ENCODE assay signal across 18 cellular contexts in the genomic region with DNA sequence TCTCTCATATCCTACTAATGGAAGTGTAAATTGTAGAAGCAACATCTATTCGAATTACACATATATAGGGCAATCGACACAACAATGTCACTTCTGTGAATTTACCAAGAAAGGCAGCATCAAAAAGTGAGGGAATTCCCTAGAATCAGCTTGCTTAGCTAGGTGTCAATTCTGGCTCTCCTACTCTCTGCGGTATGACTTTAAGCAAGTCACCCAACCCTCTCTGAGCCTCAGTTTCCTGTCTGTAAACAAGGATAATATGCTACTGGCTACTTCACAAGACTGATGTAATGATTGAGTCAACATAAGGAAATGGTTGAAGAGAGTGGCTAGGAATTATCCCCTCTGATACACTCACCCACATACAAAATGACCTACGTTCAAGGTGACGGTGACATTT. TPM values are rescaled to one million over a fixed set of nuclear protein-coding genes. Genes with fewer than 3 reads are reported as not detected.
DNase-seq lines count a peak whose midpoint lies in the region; ATAC-seq, FAIRE-seq and TF ChIP-seq lines count a peak whose summit lies in the region.
"Had no signal": no experiment of that assay in that cellular context is flagged by ENCODE, and none has a peak within 500 bp of the region (broad histone marks: within the 10 kb centered on the region; RNA-seq: fewer than 3 reads in every experiment).

No MANE protein-coding gene starts in this region.

- peak overlapping the region in 1 of 2 donors; percentile 68 for H3K4me3 Mint-ChIP-seq in CD14-positive monocyte
- H3K4me3 Mint-ChIP-seq in T-helper 1 cell treated with Interleukin-12 subunit alpha and Interleukin-12 subunit beta and Interleukin-4 antibody, amounts not matched to agents 30 μg/mL and 1 μg/mL, for 36 hours = peak overlapping the region; percentile 73
- H3K4me3 Mint-ChIP-seq: dendritic cell treated with granulocyte-macrophage colony-stimulating factor and Interleukin-4, amounts not matched to agents 40 ng/mL and 50 ng/mL, for 4 days; neural progenitor cell had no signal

- TF ChIP-seq POLR2A in GM12892 (IDR thresholded peaks at IDR 0.05; ENCODE audit: low read depth, low read length) = no peak

- H3K4me3 ChIP-seq in epithelial cell of esophagus (ENCODE audit: low read length) = no peak overlapping the region
- H3K4me3 ChIP-seq: esophagus muscularis mucosa, neural progenitor cell had no signal

- peak overlapping the region in 5 of 7 donors; percentile 26 to 69 (median 63) for H3K27ac Mint-ChIP-seq in CD14-positive monocyte
- H3K27ac Mint-ChIP-seq in T-helper 1 cell treated with Interleukin-12 subunit alpha and Interleukin-12 subunit beta and Interleukin-4 antibody, amounts not matched to agents 30 μg/mL and 1 μg/mL, for 36 hours = peak overlapping the region; percentile 87
- H3K27ac Mint-ChIP-seq: neural progenitor cell had no signal

- H3K36me3 Mint-ChIP-seq in CD14-positive monocyte = peaks cover 17 to 22% of the 10 kb centered on the region in 2 donors
- peaks cover 12% of the 10 kb centered on the region for H3K36me3 Mint-ChIP-seq in T-helper 1 cell treated with Interleukin-12 subunit alpha and Interleukin-12 subunit beta and Interleukin-4 antibody, amounts not matched to agents 30 μg/mL and 1 μg/mL, for 36 hours (ENCODE audit: low read depth)

- ATAC-seq in HG02884 (IDR thresholded peaks at IDR 0.05; ENCODE audit: unreplicated experiment) = no peak

- peaks cover 0 to 1% (median 0%) of the 10 kb centered on the region in 3 donors for H3K27me3 Mint-ChIP-seq in CD14-positive monocyte (ENCODE audit: low read depth in 3 of 3)
- H3K27me3 Mint-ChIP-seq in T-helper 1 cell treated with Interleukin-12 subunit alpha and Interleukin-12 subunit beta and Interleukin-4 antibody, amounts not matched to agents 30 μg/mL and 1 μg/mL, for 36 hours (ENCODE audit: low read depth) = no peaks in the 10 kb centered on the region
- H3K27me3 Mint-ChIP-seq: dendritic cell treated with granulocyte-macrophage colony-stimulating factor and Interleukin-4, amounts not matched to agents 40 ng/mL and 50 ng/mL, for 4 days had no signal

- intact Hi-C loops in CD14-positive monocyte (cut with micrococcal nuclease) = loop anchor here in 1 of 2 donors (10.0 kb wide), 1 partner anchor 148 kb away; no protein-coding TSS in a partner anchor

- no peak for TF ChIP-seq CTCF in CD14-positive monocyte (IDR thresholded peaks at IDR 0.05)
- TF ChIP-seq CTCF in epithelial cell of esophagus (IDR thresholded peaks at IDR 0.05; ENCODE audit: insufficient read depth, low read depth, low read length, missing control alignments) = no peak

- no peak for DNase-seq in CD14-positive monocyte (ENCODE audit: low spot score)
- DNase-seq in GM12892 (ENCODE audit: insufficient read length) = no peak
- DNase-seq in epithelial cell of esophagus (ENCODE audit: low read depth) = peak; percentile 41
- DNase-seq in hypothalamus (lab: John Stamatoyannopoulos, UW) = no peak
- no peak for DNase-seq in T-helper 9 cell
- DNase-seq in NAMALWA (ENCODE audit: low spot score) = no peak
- DNase-seq: DMS79, mesendoderm, NCI-H2081 treated with DMSO at 0.1 percent for 48 hours, NCI-H526, retina had no signal

- no peaks in the 10 kb centered on the region for H3K9me3 Mint-ChIP-seq in CD14-positive monocyte
- no peaks in the 10 kb centered on the region for H3K9me3 Mint-ChIP-seq in T-helper 1 cell treated with Interleukin-12 subunit alpha and Interleukin-12 subunit beta and Interleukin-4 antibody, amounts not matched to agents 30 μg/mL and 1 μg/mL, for 36 hours
- H3K9me3 Mint-ChIP-seq: dendritic cell treated with granulocyte-macrophage colony-stimulating factor and Interleukin-4, amounts not matched to agents 40 ng/mL and 50 ng/mL, for 4 days had no signal

- FAIRE-seq in GM12892 (lab: Jason Lieb, UNC) = peak; percentile 82
- FAIRE-seq: islet of Langerhans, RCC 7860 had no signal

- peaks cover 80% of the 10 kb centered on the region for H3K4me1 Mint-ChIP-seq in CD14-positive monocyte
- H3K4me1 Mint-ChIP-seq in T-helper 1 cell treated with Interleukin-12 subunit alpha and Interleukin-12 subunit beta and Interleukin-4 antibody, amounts not matched to agents 30 μg/mL and 1 μg/mL, for 36 hours (ENCODE audit: low read depth) = peaks cover 75% of the 10 kb centered on the region
- H3K4me1 Mint-ChIP-seq: neural progenitor cell had no signal

RNA-seq across cellular contexts. Expression of gene CCDC6, which starts 19.4 kb away (rescaled TPM):
- polyA plus RNA-seq in CD14-positive monocyte = 1 to 10 TPM; 4.2 to 6.2 TPM
- polyA plus RNA-seq in GM12892 (2012; ENCODE audit: missing spikeins) = 20.9 TPM
